1 cellular context compared by ENCODE assay signal in the genomic region with DNA sequence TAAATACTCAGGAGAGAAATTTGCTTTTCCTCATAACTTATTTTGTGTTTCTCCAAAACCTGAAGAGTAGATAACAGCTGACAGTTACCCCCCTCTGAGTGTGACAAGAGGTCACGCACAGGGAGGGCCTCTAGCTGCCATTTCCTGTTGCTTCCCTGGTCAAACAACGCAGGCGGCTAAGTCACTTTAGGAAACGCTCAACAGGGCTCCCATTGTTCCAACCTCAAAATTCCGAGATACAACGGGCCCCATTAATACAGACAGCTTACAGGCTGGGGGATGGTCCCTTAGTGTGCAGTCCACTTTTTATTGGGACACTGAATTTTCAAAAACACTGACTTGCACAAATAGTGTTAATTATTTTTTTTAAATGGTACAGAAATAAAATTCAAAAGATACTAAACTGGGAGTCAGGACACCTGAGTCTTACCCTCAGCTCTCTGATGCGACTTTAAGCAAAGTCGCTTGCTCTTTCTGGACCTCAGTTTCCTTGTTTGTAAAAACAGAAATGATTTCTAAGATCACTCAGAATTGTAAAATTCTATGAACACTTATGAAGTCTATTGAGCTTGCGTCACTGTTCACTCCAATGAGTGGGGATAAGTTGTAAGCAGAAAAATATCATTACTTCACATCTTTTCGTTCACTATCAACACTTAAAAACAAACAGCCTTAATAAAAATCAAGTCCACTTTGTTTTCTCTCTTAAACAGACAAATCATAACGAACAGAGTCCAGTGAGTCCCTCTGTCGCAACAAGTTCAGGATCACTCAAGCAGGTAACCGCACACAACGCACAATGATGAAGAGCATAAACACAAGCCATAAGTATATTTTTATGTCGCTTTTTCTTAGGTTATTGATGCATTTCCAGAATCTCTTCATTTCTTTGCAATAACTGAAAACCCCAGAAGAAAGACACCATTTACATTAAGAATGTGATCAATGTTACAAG.
TF ChIP-seq lines count a peak whose summit lies in the region.

No MANE protein-coding gene starts in this region.

TF ChIP-seq in HepG2, 621 proteins besides CTCF, POLR2A, EP300 and RAD21 (continued from another document and continues in another):
- TF ChIP-seq, protein P1, sequence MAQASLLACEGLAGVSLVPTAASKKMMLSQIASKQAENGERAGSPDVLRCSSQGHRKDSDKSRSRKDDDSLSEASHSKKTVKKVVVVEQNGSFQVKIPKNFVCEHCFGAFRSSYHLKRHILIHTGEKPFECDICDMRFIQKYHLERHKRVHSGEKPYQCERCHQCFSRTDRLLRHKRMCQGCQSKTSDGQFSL (CRISPR knock-in tag; IDR thresholded peaks at IDR 0.05), result peak; percentile 64; the same call in 1 of the 2 replicates
- TF ChIP-seq FOSL2 (CRISPR knock-in tag; IDR thresholded peaks at IDR 0.05) (peak; percentile 77), BRCA1 (CRISPR knock-in tag; IDR thresholded peaks at IDR 0.05) (0 out of 2 replicates have a peak, but pooled peaks have one; percentile 70), DNMT3B (CRISPR knock-in tag; conservative IDR thresholded peaks at IDR 0.05) (no peak), ZBTB42 (CRISPR knock-in tag; IDR thresholded peaks at IDR 0.05) (no peak), ZNF383 (CRISPR knock-in tag; IDR thresholded peaks at IDR 0.05; ENCODE audit: borderline replicate concordance) (no peak), HES4 (CRISPR knock-in tag; IDR thresholded peaks at IDR 0.05; ENCODE audit: borderline replicate concordance) (no peak), TARDBP (CRISPR knock-in tag; IDR thresholded peaks at IDR 0.05) (peak; percentile 61; the same call in 1 of the 2 replicates), MED8 (CRISPR knock-in tag; IDR thresholded peaks at IDR 0.05; ENCODE audit: insufficient replicate concordance) (peak; percentile 66), KDM2A (CRISPR knock-in tag; IDR thresholded peaks at IDR 0.05; ENCODE audit: borderline replicate concordance, low read depth) (no peak; the same call in 1 of the 2 replicates), ZNF660 (CRISPR knock-in tag; IDR thresholded peaks at IDR 0.05; ENCODE audit: borderline replicate concordance, low read depth) (no peak), ZNF317 (CRISPR knock-in tag; IDR thresholded peaks at IDR 0.05) (peak; percentile 44; the same call in 1 of the 2 replicates), ZBTB7A (CRISPR knock-in tag; IDR thresholded peaks at IDR 0.05) (no peak), ZNF790 (CRISPR knock-in tag; IDR thresholded peaks at IDR 0.05; ENCODE audit: borderline replicate concordance) (no peak), BCL6 (CRISPR knock-in tag; IDR thresholded peaks at IDR 0.05) (peak; percentile 96), POLR2AphosphoS5 (IDR thresholded peaks at IDR 0.05; ENCODE audit: low read depth, low read length) (no peak), ZNF33A (CRISPR knock-in tag; IDR thresholded peaks at IDR 0.05; ENCODE audit: borderline replicate concordance) (no peak), FOXJ3 (CRISPR knock-in tag; IDR thresholded peaks at IDR 0.05; ENCODE audit: borderline replicate concordance) (peak; percentile 80), KDM5A (IDR thresholded peaks at IDR 0.05; ENCODE audit: borderline replicate concordance, low read length) (no peak; the same call in 1 of the 2 replicates), NFYB (CRISPR knock-in tag; IDR thresholded peaks at IDR 0.05) (no peak), DR1 (CRISPR knock-in tag; IDR thresholded peaks at IDR 0.05) (no peak), FOXC1 (CRISPR knock-in tag; IDR thresholded peaks at IDR 0.05; ENCODE audit: borderline replicate concordance) (no peak), ZNF12 (CRISPR knock-in tag; IDR thresholded peaks at IDR 0.05) (no peak)
- TF ChIP-seq, protein P2, sequence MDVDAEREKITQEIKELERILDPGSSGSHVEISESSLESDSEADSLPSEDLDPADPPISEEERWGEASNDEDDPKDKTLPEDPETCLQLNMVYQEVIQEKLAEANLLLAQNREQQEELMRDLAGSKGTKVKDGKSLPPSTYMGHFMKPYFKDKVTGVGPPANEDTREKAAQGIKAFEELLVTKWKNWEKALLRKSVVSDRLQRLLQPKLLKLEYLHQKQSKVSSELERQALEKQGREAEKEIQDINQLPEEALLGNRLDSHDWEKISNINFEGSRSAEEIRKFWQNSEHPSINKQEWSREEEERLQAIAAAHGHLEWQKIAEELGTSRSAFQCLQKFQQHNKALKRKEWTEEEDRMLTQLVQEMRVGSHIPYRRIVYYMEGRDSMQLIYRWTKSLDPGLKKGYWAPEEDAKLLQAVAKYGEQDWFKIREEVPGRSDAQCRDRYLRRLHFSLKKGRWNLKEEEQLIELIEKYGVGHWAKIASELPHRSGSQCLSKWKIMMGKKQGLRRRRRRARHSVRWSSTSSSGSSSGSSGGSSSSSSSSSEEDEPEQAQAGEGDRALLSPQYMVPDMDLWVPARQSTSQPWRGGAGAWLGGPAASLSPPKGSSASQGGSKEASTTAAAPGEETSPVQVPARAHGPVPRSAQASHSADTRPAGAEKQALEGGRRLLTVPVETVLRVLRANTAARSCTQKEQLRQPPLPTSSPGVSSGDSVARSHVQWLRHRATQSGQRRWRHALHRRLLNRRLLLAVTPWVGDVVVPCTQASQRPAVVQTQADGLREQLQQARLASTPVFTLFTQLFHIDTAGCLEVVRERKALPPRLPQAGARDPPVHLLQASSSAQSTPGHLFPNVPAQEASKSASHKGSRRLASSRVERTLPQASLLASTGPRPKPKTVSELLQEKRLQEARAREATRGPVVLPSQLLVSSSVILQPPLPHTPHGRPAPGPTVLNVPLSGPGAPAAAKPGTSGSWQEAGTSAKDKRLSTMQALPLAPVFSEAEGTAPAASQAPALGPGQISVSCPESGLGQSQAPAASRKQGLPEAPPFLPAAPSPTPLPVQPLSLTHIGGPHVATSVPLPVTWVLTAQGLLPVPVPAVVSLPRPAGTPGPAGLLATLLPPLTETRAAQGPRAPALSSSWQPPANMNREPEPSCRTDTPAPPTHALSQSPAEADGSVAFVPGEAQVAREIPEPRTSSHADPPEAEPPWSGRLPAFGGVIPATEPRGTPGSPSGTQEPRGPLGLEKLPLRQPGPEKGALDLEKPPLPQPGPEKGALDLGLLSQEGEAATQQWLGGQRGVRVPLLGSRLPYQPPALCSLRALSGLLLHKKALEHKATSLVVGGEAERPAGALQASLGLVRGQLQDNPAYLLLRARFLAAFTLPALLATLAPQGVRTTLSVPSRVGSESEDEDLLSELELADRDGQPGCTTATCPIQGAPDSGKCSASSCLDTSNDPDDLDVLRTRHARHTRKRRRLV (CRISPR knock-in tag; IDR thresholded peaks at IDR 0.05), result peak; percentile 56; the same call in 1 of the 2 replicates
- TF ChIP-seq, protein P3, sequence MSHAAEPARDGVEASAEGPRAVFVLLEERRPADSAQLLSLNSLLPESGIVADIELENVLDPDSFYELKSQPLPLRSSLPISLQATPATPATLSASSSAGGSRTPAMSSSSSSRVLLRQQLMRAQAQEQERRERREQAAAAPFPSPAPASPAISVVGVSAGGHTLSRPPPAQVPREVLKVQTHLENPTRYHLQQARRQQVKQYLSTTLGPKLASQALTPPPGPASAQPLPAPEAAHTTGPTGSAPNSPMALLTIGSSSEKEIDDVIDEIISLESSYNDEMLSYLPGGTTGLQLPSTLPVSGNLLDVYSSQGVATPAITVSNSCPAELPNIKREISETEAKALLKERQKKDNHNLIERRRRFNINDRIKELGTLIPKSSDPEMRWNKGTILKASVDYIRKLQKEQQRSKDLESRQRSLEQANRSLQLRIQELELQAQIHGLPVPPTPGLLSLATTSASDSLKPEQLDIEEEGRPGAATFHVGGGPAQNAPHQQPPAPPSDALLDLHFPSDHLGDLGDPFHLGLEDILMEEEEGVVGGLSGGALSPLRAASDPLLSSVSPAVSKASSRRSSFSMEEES (CRISPR knock-in tag; IDR thresholded peaks at IDR 0.05), result peak; percentile 90
- TF ChIP-seq, protein P4, sequence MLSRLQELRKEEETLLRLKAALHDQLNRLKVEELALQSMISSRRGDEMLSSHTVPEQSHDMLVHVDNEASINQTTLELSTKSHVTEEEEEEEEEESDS (CRISPR knock-in tag; IDR thresholded peaks at IDR 0.05; ENCODE audit: borderline replicate concordance), result no peak
- TF ChIP-seq, protein P5, sequence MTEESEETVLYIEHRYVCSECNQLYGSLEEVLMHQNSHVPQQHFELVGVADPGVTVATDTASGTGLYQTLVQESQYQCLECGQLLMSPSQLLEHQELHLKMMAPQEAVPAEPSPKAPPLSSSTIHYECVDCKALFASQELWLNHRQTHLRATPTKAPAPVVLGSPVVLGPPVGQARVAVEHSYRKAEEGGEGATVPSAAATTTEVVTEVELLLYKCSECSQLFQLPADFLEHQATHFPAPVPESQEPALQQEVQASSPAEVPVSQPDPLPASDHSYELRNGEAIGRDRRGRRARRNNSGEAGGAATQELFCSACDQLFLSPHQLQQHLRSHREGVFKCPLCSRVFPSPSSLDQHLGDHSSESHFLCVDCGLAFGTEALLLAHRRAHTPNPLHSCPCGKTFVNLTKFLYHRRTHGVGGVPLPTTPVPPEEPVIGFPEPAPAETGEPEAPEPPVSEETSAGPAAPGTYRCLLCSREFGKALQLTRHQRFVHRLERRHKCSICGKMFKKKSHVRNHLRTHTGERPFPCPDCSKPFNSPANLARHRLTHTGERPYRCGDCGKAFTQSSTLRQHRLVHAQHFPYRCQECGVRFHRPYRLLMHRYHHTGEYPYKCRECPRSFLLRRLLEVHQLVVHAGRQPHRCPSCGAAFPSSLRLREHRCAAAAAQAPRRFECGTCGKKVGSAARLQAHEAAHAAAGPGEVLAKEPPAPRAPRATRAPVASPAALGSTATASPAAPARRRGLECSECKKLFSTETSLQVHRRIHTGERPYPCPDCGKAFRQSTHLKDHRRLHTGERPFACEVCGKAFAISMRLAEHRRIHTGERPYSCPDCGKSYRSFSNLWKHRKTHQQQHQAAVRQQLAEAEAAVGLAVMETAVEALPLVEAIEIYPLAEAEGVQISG (CRISPR knock-in tag; IDR thresholded peaks at IDR 0.05), result peak; percentile 70
- TF ChIP-seq, protein P6, sequence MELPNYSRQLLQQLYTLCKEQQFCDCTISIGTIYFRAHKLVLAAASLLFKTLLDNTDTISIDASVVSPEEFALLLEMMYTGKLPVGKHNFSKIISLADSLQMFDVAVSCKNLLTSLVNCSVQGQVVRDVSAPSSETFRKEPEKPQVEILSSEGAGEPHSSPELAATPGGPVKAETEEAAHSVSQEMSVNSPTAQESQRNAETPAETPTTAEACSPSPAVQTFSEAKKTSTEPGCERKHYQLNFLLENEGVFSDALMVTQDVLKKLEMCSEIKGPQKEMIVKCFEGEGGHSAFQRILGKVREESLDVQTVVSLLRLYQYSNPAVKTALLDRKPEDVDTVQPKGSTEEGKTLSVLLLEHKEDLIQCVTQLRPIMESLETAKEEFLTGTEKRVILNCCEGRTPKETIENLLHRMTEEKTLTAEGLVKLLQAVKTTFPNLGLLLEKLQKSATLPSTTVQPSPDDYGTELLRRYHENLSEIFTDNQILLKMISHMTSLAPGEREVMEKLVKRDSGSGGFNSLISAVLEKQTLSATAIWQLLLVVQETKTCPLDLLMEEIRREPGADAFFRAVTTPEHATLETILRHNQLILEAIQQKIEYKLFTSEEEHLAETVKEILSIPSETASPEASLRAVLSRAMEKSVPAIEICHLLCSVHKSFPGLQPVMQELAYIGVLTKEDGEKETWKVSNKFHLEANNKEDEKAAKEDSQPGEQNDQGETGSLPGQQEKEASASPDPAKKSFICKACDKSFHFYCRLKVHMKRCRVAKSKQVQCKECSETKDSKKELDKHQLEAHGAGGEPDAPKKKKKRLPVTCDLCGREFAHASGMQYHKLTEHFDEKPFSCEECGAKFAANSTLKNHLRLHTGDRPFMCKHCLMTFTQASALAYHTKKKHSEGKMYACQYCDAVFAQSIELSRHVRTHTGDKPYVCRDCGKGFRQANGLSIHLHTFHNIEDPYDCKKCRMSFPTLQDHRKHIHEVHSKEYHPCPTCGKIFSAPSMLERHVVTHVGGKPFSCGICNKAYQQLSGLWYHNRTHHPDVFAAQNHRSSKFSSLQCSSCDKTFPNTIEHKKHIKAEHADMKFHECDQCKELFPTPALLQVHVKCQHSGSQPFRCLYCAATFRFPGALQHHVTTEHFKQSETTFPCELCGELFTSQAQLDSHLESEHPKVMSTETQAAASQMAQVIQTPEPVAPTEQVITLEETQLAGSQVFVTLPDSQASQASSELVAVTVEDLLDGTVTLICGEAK (IDR thresholded peaks at IDR 0.05), result no peak
- TF ChIP-seq, protein P6 (CRISPR knock-in tag; IDR thresholded peaks at IDR 0.05), result peak; percentile 49; the same call in 1 of the 2 replicates
- TF ChIP-seq, protein P7, sequence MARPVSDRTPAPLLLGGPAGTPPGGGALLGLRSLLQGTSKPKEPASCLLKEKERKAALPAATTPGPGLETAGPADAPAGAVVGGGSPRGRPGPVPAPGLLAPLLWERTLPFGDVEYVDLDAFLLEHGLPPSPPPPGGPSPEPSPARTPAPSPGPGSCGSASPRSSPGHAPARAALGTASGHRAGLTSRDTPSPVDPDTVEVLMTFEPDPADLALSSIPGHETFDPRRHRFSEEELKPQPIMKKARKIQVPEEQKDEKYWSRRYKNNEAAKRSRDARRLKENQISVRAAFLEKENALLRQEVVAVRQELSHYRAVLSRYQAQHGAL (CRISPR knock-in tag; IDR thresholded peaks at IDR 0.05; ENCODE audit: not compliant biosample characterization), result no peak
- TF ChIP-seq, protein P8, sequence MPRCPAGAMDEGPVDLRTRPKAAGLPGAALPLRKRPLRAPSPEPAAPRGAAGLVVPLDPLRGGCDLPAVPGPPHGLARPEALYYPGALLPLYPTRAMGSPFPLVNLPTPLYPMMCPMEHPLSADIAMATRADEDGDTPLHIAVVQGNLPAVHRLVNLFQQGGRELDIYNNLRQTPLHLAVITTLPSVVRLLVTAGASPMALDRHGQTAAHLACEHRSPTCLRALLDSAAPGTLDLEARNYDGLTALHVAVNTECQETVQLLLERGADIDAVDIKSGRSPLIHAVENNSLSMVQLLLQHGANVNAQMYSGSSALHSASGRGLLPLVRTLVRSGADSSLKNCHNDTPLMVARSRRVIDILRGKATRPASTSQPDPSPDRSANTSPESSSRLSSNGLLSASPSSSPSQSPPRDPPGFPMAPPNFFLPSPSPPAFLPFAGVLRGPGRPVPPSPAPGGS (CRISPR knock-in tag; IDR thresholded peaks at IDR 0.05), result no peak
